ENCODE assay signal across 6 cellular contexts in genomic region chr22:38699784-38700183, GRCh38. TPM values are rescaled to one million over a fixed set of nuclear protein-coding genes. Genes with fewer than 3 reads are reported as not detected.
A peak's percentile ranks its signal among the peaks of the same experiment; 100 is the strongest.
DNase-seq lines count a peak whose midpoint lies in the region; ATAC-seq, FAIRE-seq and TF ChIP-seq lines count a peak whose summit lies in the region.

No MANE protein-coding gene starts in this region.

- CTCF ChIA-PET in HCT116 (lab: Charles Lee): no interaction called here

- RAD21 ChIA-PET in HCT116 (lab: Charles Lee; ENCODE audit: low non-redundant PET in 1 of 2, low total read pairs in 2 of 2, uncharacterized antibody in 2 of 2, unreplicated experiment in 2 of 2): no interaction called here

- TF ChIP-seq CTCF in HCT116 (IDR thresholded peaks at IDR 0.05 in 2 of 3, conservative IDR thresholded peaks at IDR 0.05 in 1 of 3; ENCODE audit: borderline replicate concordance in 1 of 3, insufficient read depth in 1 of 3, low read depth in 2 of 3, low read length in 2 of 3): no peak
- TF ChIP-seq CTCF in astrocyte (IDR thresholded peaks at IDR 0.05; ENCODE audit: insufficient read depth, low read depth, low read length): no peak

- BruUV-seq in HCT116 (replicated peaks; lab: Mats Ljungman, UMichigan): TSS peak; percentile 82

- no peak for TF ChIP-seq POLR2A in HCT116 (IDR thresholded peaks at IDR 0.05; ENCODE audit: borderline replicate concordance, extremely low read depth, insufficient read depth, insufficient read length)

- POLR2A ChIA-PET in HCT116 (lab: Charles Lee): interaction anchor here (0.7 to 1.7 kb wide), 3 partner anchors 16 to 641 kb away, joined by 4 to 8 read pairs (median 4); partner anchors contain the start of gene TOMM22

- H2AFZ ChIP-seq in HCT116 (ENCODE audit: low read depth, low read length, poor library complexity, severe bottlenecking) (no peak overlapping the region), astrocyte (ENCODE audit: low read depth, low read length) (no peak overlapping the region)

- H3K4me3 ChIP-seq in HCT116 (replicated peaks in 1 of 2; ENCODE audit: low read depth in 1 of 2, low read length in 2 of 2) (peak overlapping the region; percentile 74 to 90), astrocyte (ENCODE audit: insufficient read depth, low read depth, low read length) (peak overlapping the region; percentile 76), muscle layer of colon (ENCODE audit: low read depth in 1 of 2, low read length in 2 of 2) (peak overlapping the region; percentile 33 to 59)

- H3K27ac Mint-ChIP-seq in astrocyte (ENCODE audit: unreplicated experiment): peak overlapping the region; percentile 90

- H3K79me2 ChIP-seq in HCT116 (ENCODE audit: insufficient read depth, low read length) (peaks cover 58% of the 10 kb centered on the region), astrocyte (ENCODE audit: insufficient read depth, low read length) (peaks cover 49% of the 10 kb centered on the region)

- H3K4me3 Mint-ChIP-seq in astrocyte (ENCODE audit: unreplicated experiment): peak overlapping the region; percentile 97

- ATAC-seq in HCT116 (no peak), GM19467 (IDR thresholded peaks at IDR 0.05; ENCODE audit: unreplicated experiment) (no peak)

- H3K9ac ChIP-seq in HCT116 (ENCODE audit: low read length) (peak overlapping the region; percentile 98), astrocyte (ENCODE audit: low read length) (peak overlapping the region; percentile 99), muscle layer of colon (ENCODE audit: low read length) (peak overlapping the region; percentile 89)

- no peaks in the 10 kb centered on the region for H3K9me2 ChIP-seq in HCT116 (ENCODE audit: insufficient read depth)

- peak overlapping the region; percentile 88; the same call in 1 of the 2 replicates for H3K27ac ChIP-seq in HCT116 (ENCODE audit: low read depth, low read length)
- peak overlapping the region; percentile 97 for H3K27ac ChIP-seq in astrocyte (ENCODE audit: low read depth, low read length)
- H3K27ac ChIP-seq in muscle layer of colon (ENCODE audit: low read depth, low read length): peak overlapping the region; percentile 85

- H3K9me3 Mint-ChIP-seq in astrocyte (ENCODE audit: unreplicated experiment): no peaks in the 10 kb centered on the region

- no peaks in the 10 kb centered on the region for H3K27me3 Mint-ChIP-seq in astrocyte (ENCODE audit: low read depth, unreplicated experiment)

- H4K20me1 ChIP-seq in HCT116 (ENCODE audit: insufficient read depth): no peaks in the 10 kb centered on the region
- H4K20me1 ChIP-seq in astrocyte (ENCODE audit: insufficient read depth, low read length): peaks cover 27% of the 10 kb centered on the region

- no peak for TF ChIP-seq RAD21 in HCT116 (IDR thresholded peaks at IDR 0.05; ENCODE audit: low read depth)

- DNase-seq in HCT116 (ENCODE audit: low read depth, low spot score) (no peak), astrocyte (ENCODE audit: low read depth) (peak; percentile 42), globus pallidus (ENCODE audit: low spot score) (no peak), NCI-H2171 treated with DMSO at 0.1 percent for 48 hours (lab: John Stamatoyannopoulos, UW) (no peak)

- H3K4me1 Mint-ChIP-seq in astrocyte (ENCODE audit: low read depth, unreplicated experiment): peaks cover 33% of the 10 kb centered on the region

- H3K36me3 ChIP-seq in HCT116 (ENCODE audit: control insufficient read depth in 1 of 2, insufficient read depth in 2 of 2, low read length in 2 of 2) (peaks cover 0 to 15% of the 10 kb centered on the region in 2 experiments; a peak in 2 of 4 replicates), astrocyte (ENCODE audit: insufficient read depth, low read length) (no peaks in the 10 kb centered on the region), muscle layer of colon (ENCODE audit: insufficient read depth, low read length) (no peaks in the 10 kb centered on the region)

- H3K9me3 ChIP-seq in HCT116 (ENCODE audit: control insufficient read depth in 1 of 2, insufficient read depth in 1 of 2, low read depth in 1 of 2, low read length in 2 of 2) (no peaks in the 10 kb centered on the region), astrocyte (ENCODE audit: insufficient read depth, low read depth, low read length) (no peaks in the 10 kb centered on the region), muscle layer of colon (ENCODE audit: low read length) (no peaks in the 10 kb centered on the region)

- no peaks in the 10 kb centered on the region for H3K27me3 ChIP-seq in HCT116 (ENCODE audit: insufficient read depth, low read length)
- H3K27me3 ChIP-seq in astrocyte (ENCODE audit: insufficient read depth, low read length): no peaks in the 10 kb centered on the region
- H3K27me3 ChIP-seq in muscle layer of colon (ENCODE audit: control insufficient read depth in 1 of 2, insufficient read depth in 2 of 2, low read length in 2 of 2): no peaks in the 10 kb centered on the region

- H3K4me1 ChIP-seq in HCT116 (ENCODE audit: control insufficient read depth in 1 of 2, insufficient read depth in 2 of 2, low read length in 2 of 2): peaks cover 37 to 75% of the 10 kb centered on the region in 2 experiments
- H3K4me1 ChIP-seq in astrocyte (ENCODE audit: insufficient read depth, low read length): peaks cover 44% of the 10 kb centered on the region
- peaks cover 47% of the 10 kb centered on the region for H3K4me1 ChIP-seq in muscle layer of colon (ENCODE audit: insufficient read depth, low read length)

- intact Hi-C loops in HCT116 (cut with micrococcal nuclease): no loop called here

- H3K36me3 Mint-ChIP-seq in astrocyte (ENCODE audit: low read depth, unreplicated experiment): peaks cover 5% of the 10 kb centered on the region

- no peak for FAIRE-seq in astrocyte (lab: Jason Lieb, UNC)

- peak overlapping the region; percentile 95 for H3K4me2 ChIP-seq in HCT116 (ENCODE audit: low read length)
- peak overlapping the region; percentile 96 for H3K4me2 ChIP-seq in astrocyte (ENCODE audit: low read length)

TF ChIP-seq in HCT116, 20 proteins besides CTCF, POLR2A, EP300 and RAD21:
- TF ChIP-seq SRF (IDR thresholded peaks at IDR 0.05; ENCODE audit: low read depth) (no peak), POLR2AphosphoS5 (IDR thresholded peaks at IDR 0.05; ENCODE audit: low read depth, low read length) (peak; percentile 35; the same call in 1 of the 2 replicates), REST (IDR thresholded peaks at IDR 0.05; ENCODE audit: low read depth) (no peak), TCF7L2 (IDR thresholded peaks at IDR 0.05; ENCODE audit: borderline replicate concordance, extremely low read depth, insufficient read depth, insufficient read length) (no peak), CEBPB (IDR thresholded peaks at IDR 0.05; ENCODE audit: low read depth) (no peak), CBX3 (IDR thresholded peaks at IDR 0.05; ENCODE audit: low read depth) (no peak)
TF ChIP-seq in HCT116: peak in this region for 1.

RNA-seq across cellular contexts. Expression of gene JOSD1, which starts 1.0 kb away (rescaled TPM):
- total RNA-seq in HCT116 (2021; ENCODE audit: unreplicated experiment) (67.3 TPM), astrocyte (45.6 and 48.0 TPM in 2 replicates)
- polyA plus RNA-seq in HCT116 (2012): 70.4 and 84.2 TPM in 2 replicates

RNA-seq across cellular contexts. Expression of gene GTPBP1, which starts 6.0 kb away (rescaled TPM):
- total RNA-seq in HCT116 (2021; ENCODE audit: unreplicated experiment): 48.2 TPM
- polyA plus RNA-seq in HCT116 (2012): 33.3 and 47.4 TPM in 2 replicates
- 49.8 and 59.8 TPM in 2 replicates for total RNA-seq in astrocyte

RNA-seq across cellular contexts. Expression of gene TOMM22, which starts 18.0 kb away (rescaled TPM):
- total RNA-seq in HCT116 (2021; ENCODE audit: unreplicated experiment): 136 TPM
- polyA plus RNA-seq in HCT116 (2012): 34.5 and 49.4 TPM in 2 replicates
- 75.9 and 77.8 TPM in 2 replicates for total RNA-seq in astrocyte

RNA-seq across cellular contexts. Expression of gene CBY1, which starts 43.3 kb away (rescaled TPM):
- 27.6 TPM for total RNA-seq in HCT116 (2021; ENCODE audit: unreplicated experiment)
- 20.2 and 25.2 TPM in 2 replicates for polyA plus RNA-seq in HCT116 (2012)
- 23.2 TPM in 2 replicates for total RNA-seq in astrocyte

RNA-seq across cellular contexts. Expression of gene FAM227A, which starts 43.6 kb away (rescaled TPM):
- 3.9 TPM for total RNA-seq in HCT116 (2021; ENCODE audit: unreplicated experiment)
- polyA plus RNA-seq in HCT116 (2012): 0.69 and 0.86 TPM in 2 replicates
- total RNA-seq in astrocyte: 2.3 and 3.4 TPM in 2 replicates
